ENCODE assay signal across 8 cellular contexts in the genomic region with DNA sequence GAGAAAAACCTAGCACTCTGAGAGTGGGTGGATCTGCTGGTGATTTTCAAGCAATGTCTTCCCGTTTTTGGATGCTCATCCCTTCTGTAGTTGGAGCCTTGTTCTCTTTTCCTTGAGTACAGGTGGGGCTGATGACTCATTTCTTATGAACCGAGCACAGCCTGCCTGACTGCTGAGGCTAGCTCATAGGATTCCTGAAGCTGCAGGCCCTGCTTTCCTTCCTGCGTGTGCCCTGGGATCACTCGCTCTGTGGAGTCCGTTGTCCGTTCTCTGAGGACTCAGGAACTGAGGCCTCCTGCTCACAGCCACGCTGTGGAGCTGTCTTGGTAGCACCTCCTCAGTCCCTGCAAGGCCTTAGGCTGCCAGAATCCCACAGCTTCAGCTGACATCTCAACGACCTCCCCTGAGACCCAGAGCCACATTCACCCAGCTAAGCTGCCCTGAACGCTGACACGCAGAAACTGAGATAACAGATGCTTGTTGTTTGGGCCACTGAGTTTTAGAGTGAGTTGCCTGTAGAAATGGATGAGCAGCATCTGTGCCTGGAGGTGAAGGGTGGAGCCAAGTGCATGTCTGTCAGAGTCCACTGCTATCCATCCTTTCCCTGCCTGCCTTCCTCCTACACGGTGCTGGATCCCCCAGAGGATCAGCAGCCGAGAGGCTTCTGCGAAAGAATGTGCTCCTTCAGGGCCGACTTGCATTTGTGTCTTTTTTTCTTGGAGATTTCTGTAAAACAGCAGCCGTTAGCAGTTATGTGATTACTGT.
DNase-seq lines count a peak whose midpoint lies in the region; ATAC-seq lines count a peak whose summit lies in the region.

No MANE protein-coding gene starts in this region.

- peak overlapping the region; percentile 68 for H3K27ac ChIP-seq in caudate nucleus (ENCODE audit: low read depth, low read length)

- H3K27me3 Mint-ChIP-seq in IgD-negative memory B cell (no peaks in the 10 kb centered on the region), naive B cell (no peaks in the 10 kb centered on the region)

- H3K4me3 Mint-ChIP-seq in IgD-negative memory B cell (peak overlapping the region; percentile 5 to 82 (median 57)), naive B cell (peak overlapping the region; percentile 72 to 97 (median 90))

- H3K27ac Mint-ChIP-seq in IgD-negative memory B cell (peak overlapping the region in 2 of 3 donors; percentile 46 to 86), naive B cell (peak overlapping the region in 5 of 6 donors; percentile 89 to 99 (median 97))

- DNase-seq in DMS79 (lab: John Stamatoyannopoulos, UW) = peak; percentile 59
- DNase-seq in caudate nucleus (lab: John Stamatoyannopoulos, UW) = peak in 16 of 61 donors; percentile 16 to 78 (median 28)
- no peak for DNase-seq in naive B cell
- DNase-seq in SKM-1 treated with dmso at 0.1 percent for 144 hours (lab: John Stamatoyannopoulos, UW; ENCODE audit: unreplicated experiment) = no peak
- no peak for DNase-seq in activated naive CD4-positive, alpha-beta T cell treated with anti-CD3 and anti-CD28 coated beads, Interleukin-2, amount 50 U/mL, for 16 hours

- peaks cover 8% of the 10 kb centered on the region for H3K36me3 Mint-ChIP-seq in IgD-negative memory B cell
- no peaks in the 10 kb centered on the region for H3K36me3 Mint-ChIP-seq in naive B cell

- H3K4me1 Mint-ChIP-seq in IgD-negative memory B cell (peaks cover 67 to 78% (median 73%) of the 10 kb centered on the region in 3 donors), naive B cell (peaks cover 87 to 99% (median 96%) of the 10 kb centered on the region in 3 donors)

- H3K9me3 Mint-ChIP-seq in IgD-negative memory B cell (no peaks in the 10 kb centered on the region), naive B cell (peaks cover 0 to 2% (median 0%) of the 10 kb centered on the region in 7 donors)

- ATAC-seq in naive B cell (ENCODE audit: low read depth in 2 of 2) = no peak
- ATAC-seq in HG03521 (IDR thresholded peaks at IDR 0.05; ENCODE audit: unreplicated experiment) = no peak
- ATAC-seq in GM19467 (IDR thresholded peaks at IDR 0.05; ENCODE audit: unreplicated experiment) = no peak
